ENCODE assay signal across 12 cellular contexts in genomic region chr17:7873051-7873450, GRCh38. TPM values are rescaled to one million over a fixed set of nuclear protein-coding genes. Genes with fewer than 3 reads are reported as not detected.
"Had no signal": no experiment of that assay in that cellular context is flagged by ENCODE, and none has a peak within 500 bp of the region (broad histone marks: within the 10 kb centered on the region; RNA-seq: fewer than 3 reads in every experiment).

No MANE protein-coding gene starts in this region.

- H3K27ac ChIP-seq: esophagus muscularis mucosa, foreskin keratinocyte, pancreas, stomach, thoracic aorta had no signal

- H3K4me3 ChIP-seq: esophagus muscularis mucosa, pancreas, stomach, thoracic aorta had no signal

- DNase-seq: activated CD4-positive, alpha-beta memory T cell treated with anti-CD3 and anti-CD28 coated beads, Interleukin-2, amount 10 ng/mL, durations not matched to agents 7 days and 5 days; activated CD4-positive, alpha-beta T cell treated with anti-CD3 and anti-CD28 coated beads for 1 hour; activated CD8-positive, alpha-beta memory T cell treated with anti-CD3 and anti-CD28 coated beads, Interleukin-2, amount 50 U/mL, for 48 hours; activated naive CD4-positive, alpha-beta T cell treated with anti-CD3 and anti-CD28 coated beads for 36 hours; foreskin keratinocyte; immature natural killer cell; left cardiac atrium; pancreas; stimulated activated CD4-positive, alpha-beta T cell treated with anti-CD3 and anti-CD28 coated beads, Interleukin-4, amount 100 ng/mL, for 4 hours; stomach had no signal

- H3K4me3 Mint-ChIP-seq: activated CD4-positive, alpha-beta memory T cell treated with anti-CD3 and anti-CD28 coated beads, Interleukin-2, amount 10 ng/mL, durations not matched to agents 7 days and 5 days; activated naive CD4-positive, alpha-beta T cell treated with anti-CD3 and anti-CD28 coated beads for 36 hours; immature natural killer cell had no signal

- H3K36me3 ChIP-seq: pancreas, thoracic aorta had no signal

- H3K9me3 ChIP-seq: esophagus muscularis mucosa, pancreas, stomach, thoracic aorta had no signal

- H3K4me1 ChIP-seq: esophagus muscularis mucosa, pancreas had no signal

- H3K27me3 Mint-ChIP-seq: activated CD4-positive, alpha-beta memory T cell treated with anti-CD3 and anti-CD28 coated beads, Interleukin-2, amount 10 ng/mL, durations not matched to agents 7 days and 5 days had no signal

- H3K27ac Mint-ChIP-seq: activated CD4-positive, alpha-beta memory T cell treated with anti-CD3 and anti-CD28 coated beads, Interleukin-2, amount 10 ng/mL, durations not matched to agents 7 days and 5 days; activated naive CD4-positive, alpha-beta T cell treated with anti-CD3 and anti-CD28 coated beads for 36 hours had no signal

- ATAC-seq: foreskin keratinocyte, left cardiac atrium, pancreas had no signal

- H3K27me3 ChIP-seq: esophagus muscularis mucosa, foreskin keratinocyte, pancreas, stomach had no signal

- H3K9me3 Mint-ChIP-seq: activated CD4-positive, alpha-beta memory T cell treated with anti-CD3 and anti-CD28 coated beads, Interleukin-2, amount 10 ng/mL, durations not matched to agents 7 days and 5 days; activated naive CD4-positive, alpha-beta T cell treated with anti-CD3 and anti-CD28 coated beads for 36 hours; immature natural killer cell had no signal

RNA-seq across cellular contexts. Expression of gene TMEM88, which starts 18.2 kb away (rescaled TPM):
- polyA plus RNA-seq: immature natural killer cell had no signal
